In the genomic region with DNA sequence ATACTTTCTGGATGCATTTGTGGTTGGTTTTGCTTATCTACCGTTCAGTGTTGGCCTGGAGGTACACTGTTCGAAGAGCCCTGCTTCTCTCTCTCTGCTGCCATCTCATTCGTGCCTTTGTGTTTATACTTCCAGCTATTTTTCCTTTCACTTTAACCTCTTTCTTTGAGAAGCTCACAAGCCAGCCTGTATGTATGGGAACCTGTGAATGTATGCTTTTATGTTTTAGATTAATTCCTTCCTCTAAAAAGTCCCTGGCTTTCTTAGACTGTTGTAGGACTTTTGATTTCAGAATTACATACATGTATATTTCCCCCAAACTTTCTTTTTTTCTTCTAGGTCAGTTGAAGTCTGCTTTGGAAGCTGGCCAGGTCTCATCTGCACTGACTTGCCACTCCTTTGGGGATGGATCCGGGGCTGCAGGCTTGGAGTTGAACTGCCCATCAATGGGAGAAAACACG, we compare ENCODE assay signal across 8 cellular contexts.
DNase-seq lines count a peak whose midpoint lies in the region; ATAC-seq lines count a peak whose summit lies in the region.

No MANE protein-coding gene starts in this region.

- H3K4me1 Mint-ChIP-seq in central memory CD8-positive, alpha-beta T cell = peaks cover 7% of the 10 kb centered on the region
- H3K4me1 Mint-ChIP-seq in natural killer cell treated with Interleukin-12 subunit alpha and Interleukin-12 subunit beta and Interleukin-15 and Interleukin-18, amount 100 ng/mL, for 72 hours (ENCODE audit: low read depth in 2 of 2) = peaks cover 7 to 15% of the 10 kb centered on the region in 2 donors

- no peaks in the 10 kb centered on the region for H3K9me3 Mint-ChIP-seq in central memory CD8-positive, alpha-beta T cell
- H3K9me3 Mint-ChIP-seq in natural killer cell treated with Interleukin-12 subunit alpha and Interleukin-12 subunit beta and Interleukin-15 and Interleukin-18, amount 100 ng/mL, for 72 hours = no peaks in the 10 kb centered on the region

- no peaks in the 10 kb centered on the region for H3K27me3 Mint-ChIP-seq in central memory CD8-positive, alpha-beta T cell
- H3K27me3 Mint-ChIP-seq in natural killer cell treated with Interleukin-12 subunit alpha and Interleukin-12 subunit beta and Interleukin-15 and Interleukin-18, amount 100 ng/mL, for 72 hours = no peaks in the 10 kb centered on the region

- no peak for ATAC-seq in central memory CD8-positive, alpha-beta T cell (replicated peaks; ENCODE audit: extremely low read depth, poor library complexity, severe bottlenecking)
- no peak for ATAC-seq in natural killer cell treated with Interleukin-12 subunit alpha and Interleukin-12 subunit beta and Interleukin-15 and Interleukin-18, amount 100 ng/mL, for 72 hours
- no peak for ATAC-seq in GM21576 (IDR thresholded peaks at IDR 0.05; ENCODE audit: unreplicated experiment)
- ATAC-seq in GM21423 (IDR thresholded peaks at IDR 0.05; ENCODE audit: unreplicated experiment) = no peak

- H3K27ac Mint-ChIP-seq in central memory CD8-positive, alpha-beta T cell (ENCODE audit: low read depth) = peak overlapping the region; percentile 10
- peak overlapping the region; percentile 4 to 16 for H3K27ac Mint-ChIP-seq in natural killer cell treated with Interleukin-12 subunit alpha and Interleukin-12 subunit beta and Interleukin-15 and Interleukin-18, amount 100 ng/mL, for 72 hours

- H3K36me3 Mint-ChIP-seq in central memory CD8-positive, alpha-beta T cell (ENCODE audit: insufficient read depth) = peaks cover 56% of the 10 kb centered on the region
- peaks cover 4% of the 10 kb centered on the region for H3K36me3 Mint-ChIP-seq in natural killer cell treated with Interleukin-12 subunit alpha and Interleukin-12 subunit beta and Interleukin-15 and Interleukin-18, amount 100 ng/mL, for 72 hours

- peak; percentile 20 for DNase-seq in AG08395 (ENCODE audit: low spot score)
- DNase-seq in M059J (ENCODE audit: low read depth) = peak; percentile 89
- no peak for DNase-seq in central memory CD8-positive, alpha-beta T cell (ENCODE audit: low spot score in 2 of 2)
- no peak for DNase-seq in natural killer cell treated with Interleukin-12 subunit alpha and Interleukin-12 subunit beta and Interleukin-15 and Interleukin-18, amount 100 ng/mL, for 72 hours (ENCODE audit: low spot score)
- no peak for DNase-seq in AG20443 (ENCODE audit: low spot score)
- DNase-seq in mucosa of gallbladder (ENCODE audit: low spot score) = no peak

- no peak overlapping the region for H3K4me3 Mint-ChIP-seq in central memory CD8-positive, alpha-beta T cell
- H3K4me3 Mint-ChIP-seq in natural killer cell treated with Interleukin-12 subunit alpha and Interleukin-12 subunit beta and Interleukin-15 and Interleukin-18, amount 100 ng/mL, for 72 hours = no peak overlapping the region

Comparison
In these comparisons a context has a peak if more than half of its experiments do, and no peak if none do; other contexts are left out.
1. DNase-seq: peak in AG08395 (single experiment) and M059J (single experiment); none in central memory CD8-positive, alpha-beta T cell (0 of 2), natural killer cell treated with Interleukin-12 subunit alpha and Interleukin-12 subunit beta and Interleukin-15 and Interleukin-18, amount 100 ng/mL, for 72 hours (single experiment), AG20443 (single experiment) and mucosa of gallbladder (single experiment).